24 cellular contexts compared by ENCODE assay signal in the genomic region with DNA sequence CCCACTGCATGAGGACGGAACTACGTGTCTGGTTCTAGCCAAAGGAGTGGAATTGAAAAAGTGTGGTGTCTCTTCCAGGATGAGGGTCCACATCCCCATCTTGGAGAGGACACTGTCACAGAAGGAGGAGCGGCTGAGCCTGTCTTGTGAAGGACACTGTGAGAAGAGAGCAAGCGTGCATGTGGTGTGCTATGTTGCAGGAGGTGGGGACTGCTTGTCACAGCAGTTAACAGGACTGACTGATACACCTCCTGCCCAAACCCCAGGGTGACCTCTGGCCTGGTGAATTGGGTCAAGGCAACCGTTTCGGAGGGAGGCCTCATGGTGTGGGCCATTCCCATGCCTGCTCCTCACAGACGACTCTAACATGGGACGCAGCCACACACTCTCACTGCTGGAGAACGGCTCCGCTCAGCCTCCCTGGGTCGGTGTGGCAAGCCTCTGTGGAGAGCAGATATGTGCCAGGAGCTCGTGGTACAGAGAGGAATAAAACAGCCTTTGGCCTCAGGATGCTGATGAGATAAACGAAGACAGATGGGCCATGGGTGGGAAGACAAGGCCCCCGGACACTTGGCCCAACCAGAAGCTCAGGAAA. TPM values are rescaled to one million over a fixed set of nuclear protein-coding genes. Genes with fewer than 3 reads are reported as not detected.
DNase-seq lines count a peak whose midpoint lies in the region; ATAC-seq, FAIRE-seq and TF ChIP-seq lines count a peak whose summit lies in the region.
"Had no signal": no experiment of that assay in that cellular context is flagged by ENCODE, and none has a peak within 500 bp of the region (broad histone marks: within the 10 kb centered on the region; RNA-seq: fewer than 3 reads in every experiment).

No MANE protein-coding gene starts in this region.

- no peaks in the 10 kb centered on the region for H4K20me1 ChIP-seq in GM23248 (ENCODE audit: insufficient read depth)
- H4K20me1 ChIP-seq: BLaER1 had no signal

- no peak overlapping the region for H3K4me2 ChIP-seq in neuronal stem cell (ENCODE audit: insufficient read depth, low read length, poor library complexity, severe bottlenecking)
- H3K4me2 ChIP-seq in GM23248 (ENCODE audit: unreplicated experiment): no peak overlapping the region
- H3K4me2 ChIP-seq: BLaER1 had no signal

- no peak overlapping the region for H4K91ac ChIP-seq in neuronal stem cell (ENCODE audit: low read depth, low read length, poor library complexity)

- no peak overlapping the region for H2BK5ac ChIP-seq in neuronal stem cell (ENCODE audit: low read length)

- intact Hi-C loops in cardiac septum (cut with DNase I) (no loop called here), Right ventricle myocardium inferior (cut with DNase I) (no loop called here), upper lobe of right lung (cut with DNase I) (no loop called here)

- no peaks in the 10 kb centered on the region for H3K9me2 ChIP-seq in GM23248 (ENCODE audit: insufficient read depth)

- no peak overlapping the region for H2BK120ac ChIP-seq in neuronal stem cell (ENCODE audit: low read depth, low read length)

- ATAC-seq in Right ventricle myocardium inferior (no peak), upper lobe of right lung (no peak), HG02571 (IDR thresholded peaks at IDR 0.05; ENCODE audit: unreplicated experiment) (no peak)

- H2BK15ac ChIP-seq in neuronal stem cell (ENCODE audit: low read length): peak overlapping the region; percentile 56

- no peak overlapping the region for H4K8ac ChIP-seq in neuronal stem cell (ENCODE audit: low read depth, low read length)

- H3K4me1 ChIP-seq in neuronal stem cell (ENCODE audit: control insufficient read depth in 2 of 2, insufficient read depth in 1 of 2, low read depth in 1 of 2, low read length in 2 of 2) (peaks cover 0 to 3% of the 10 kb centered on the region in 2 donors), upper lobe of right lung (no peaks in the 10 kb centered on the region), GM23248 (ENCODE audit: insufficient read depth) (no peaks in the 10 kb centered on the region)

- H3K9me3 ChIP-seq in neuronal stem cell (replicated peaks in 1 of 2; ENCODE audit: control insufficient read depth in 2 of 2, insufficient read depth in 1 of 2, low read depth in 1 of 2, low read length in 2 of 2) (peaks cover 0 to 1% of the 10 kb centered on the region in 2 donors), upper lobe of right lung (no peaks in the 10 kb centered on the region), GM23248 (ENCODE audit: low read depth) (no peaks in the 10 kb centered on the region)
- H3K9me3 ChIP-seq: Peyer's patch had no signal

- H3K14ac ChIP-seq in neuronal stem cell (ENCODE audit: low read length): no peak overlapping the region

- H3K23ac ChIP-seq in neuronal stem cell (ENCODE audit: low read depth, low read length, poor library complexity): peak overlapping the region; percentile 34

- H3K27me3 ChIP-seq in bronchial epithelial cell (ENCODE audit: control insufficient read depth, insufficient read depth, low read length) (no peaks in the 10 kb centered on the region), neuronal stem cell (ENCODE audit: control insufficient read depth in 3 of 3, insufficient read depth in 3 of 3, low read depth in 1 of 3, low read length in 3 of 3) (peaks cover 0 to 23% (median 0%) of the 10 kb centered on the region in 3 experiments), upper lobe of right lung (peaks cover 13% of the 10 kb centered on the region), GM23248 (replicated peaks; ENCODE audit: insufficient read depth) (no peaks in the 10 kb centered on the region; the same call in 1 of the 2 replicates)
- H3K27me3 ChIP-seq: Peyer's patch had no signal

- in situ Hi-C loops in GM23248 (cut with MboI): no loop called here

- H3K9ac ChIP-seq in neuronal stem cell (ENCODE audit: low read depth, low read length, poor library complexity): no peak overlapping the region
- H3K9ac ChIP-seq in GM23248: no peak overlapping the region
- H3K9ac ChIP-seq: BLaER1 had no signal

- DNase-seq in cardiac septum (ENCODE audit: low spot score) (peak; percentile 65), Right ventricle myocardium inferior (ENCODE audit: missing footprints) (no peak), bronchial epithelial cell (ENCODE audit: low read depth) (no peak), neuronal stem cell (ENCODE audit: low spot score) (no peak), upper lobe of right lung (peak; percentile 40), GM23248 (no peak), DMS53 (lab: John Stamatoyannopoulos, UW) (no peak)
- DNase-seq: ACHN; CD4-positive, alpha-beta T cell; COR-L47; GDM1; HCEC 1CT; NCI-H2081 treated with DMSO at 0.1 percent for 48 hours; NCI-H2171 treated with DMSO at 0.1 percent for 48 hours; NCI-H526 had no signal

- no peak overlapping the region for H2AK5ac ChIP-seq in neuronal stem cell (ENCODE audit: low read depth, low read length)

- no peak overlapping the region for H3K4me3 ChIP-seq in bronchial epithelial cell (ENCODE audit: low read depth, low read length)
- no peak overlapping the region for H3K4me3 ChIP-seq in neuronal stem cell (ENCODE audit: low read length in 2 of 2)
- H3K4me3 ChIP-seq in upper lobe of right lung: no peak overlapping the region
- no peak overlapping the region for H3K4me3 ChIP-seq in GM23248
- H3K4me3 ChIP-seq: BLaER1, Peyer's patch had no signal

- FAIRE-seq in bronchial epithelial cell (lab: Jason Lieb, UNC): peak; percentile 88

- H2AFZ ChIP-seq in neuronal stem cell (ENCODE audit: low read length) (no peak overlapping the region), GM23248 (no peak overlapping the region)

- no peak overlapping the region for H2BK12ac ChIP-seq in neuronal stem cell (ENCODE audit: low read length)

- WGBS in neuronal stem cell (ENCODE audit: extremely low coverage in 2 of 2, insufficient read length in 2 of 2, insufficient replicate concordance in 1 of 2), 2 donors: no CpG with 5 or more reads among the region's 14 CpGs
- 51 to 53% methylated on average over 14 of the region's 14 CpGs for WGBS in GM23248 (ENCODE audit: low coverage in 1 of 2, low lambda C conversion rate in 2 of 2, missing lambda C conversion rate in 2 of 2), 2 experiments

- H3K79me1 ChIP-seq in neuronal stem cell (ENCODE audit: low read depth, low read length): no peaks in the 10 kb centered on the region

- H3K79me2 ChIP-seq in GM23248 (ENCODE audit: insufficient read depth): no peaks in the 10 kb centered on the region

- H3K36me3 ChIP-seq in bronchial epithelial cell (ENCODE audit: control insufficient read depth, insufficient read depth, low read length): no peaks in the 10 kb centered on the region
- H3K36me3 ChIP-seq in neuronal stem cell (replicated peaks in 1 of 2; ENCODE audit: control insufficient read depth in 2 of 2, insufficient read depth in 2 of 2, low read length in 2 of 2): no peaks in the 10 kb centered on the region
- H3K36me3 ChIP-seq in upper lobe of right lung: no peaks in the 10 kb centered on the region
- no peaks in the 10 kb centered on the region for H3K36me3 ChIP-seq in GM23248 (ENCODE audit: low read depth)
- H3K36me3 ChIP-seq: BLaER1, Peyer's patch had no signal

- no peak overlapping the region for H3K27ac ChIP-seq in neuronal stem cell (replicated peaks; ENCODE audit: low read length)
- H3K27ac ChIP-seq in upper lobe of right lung: no peak overlapping the region
- H3K27ac ChIP-seq in GM23248: no peak overlapping the region
- H3K27ac ChIP-seq: 22Rv1, BLaER1, Peyer's patch had no signal

- H3K18ac ChIP-seq in neuronal stem cell (ENCODE audit: low read length): no peak overlapping the region

- TF ChIP-seq CTCF in bronchial epithelial cell (IDR thresholded peaks at IDR 0.05; ENCODE audit: insufficient read depth, low read length, severe bottlenecking): no peak
- TF ChIP-seq CTCF in upper lobe of right lung (IDR thresholded peaks at IDR 0.05): no peak

- no peaks in the 10 kb centered on the region for H3F3A ChIP-seq in GM23248 (ENCODE audit: insufficient read depth)

- peak overlapping the region; percentile 15 for H3K4ac ChIP-seq in neuronal stem cell (ENCODE audit: low read length)

RNA-seq across cellular contexts. Expression of a gene that starts 56.4 kb away (rescaled TPM):
- total RNA-seq in cardiac septum (not detected), Right ventricle myocardium inferior (not detected), bronchial epithelial cell (0.26 TPM in 1 of 2 replicates, not detected in the other), upper lobe of right lung (not detected)
- polyA plus RNA-seq in neuronal stem cell (2013, experiment 1 of 2): 13.0 TPM
- polyA plus RNA-seq in neuronal stem cell (2013, experiment 2 of 2): 12.5 TPM
- total RNA-seq in GM23248 (2014; rRNA removed; shearing (Covaris generic)): not detected in 2 replicates
- polyA plus RNA-seq in GM23248 (2016; fragmentation: Nextera tagmentation; extraction: Ambion mirVana): not detected in 2 replicates
- total RNA-seq: CD4-positive, alpha-beta T cell; Daoy; M059J; OCI-LY7; SK-MEL-5 had no signal
- polyA plus RNA-seq: IgD-negative memory B cell had no signal

Comparison
In these comparisons a context has a peak if more than half of its experiments do, and no peak if none do; other contexts are left out.
1. DNase-seq: peak in cardiac septum (single experiment) and upper lobe of right lung (single experiment); none in Right ventricle myocardium inferior (single experiment), bronchial epithelial cell (single experiment), neuronal stem cell (single experiment), GM23248 (single experiment) and DMS53 (single experiment).